Comparison of ENCODE assay signal across 22 cellular contexts in genomic region chr18:22753130-22753831, GRCh38.
"Had no signal": no experiment of that assay in that cellular context is flagged by ENCODE, and none has a peak within 500 bp of the region (broad histone marks: within the 10 kb centered on the region; RNA-seq: fewer than 3 reads in every experiment).

No MANE protein-coding gene starts in this region.

- H3K27ac ChIP-seq: ascending aorta, sigmoid colon, stomach, thyroid gland, upper lobe of right lung had no signal

- ATAC-seq: activated CD4-positive, alpha-beta T cell treated with anti-CD3 and anti-CD28 coated beads for 36 hours; left lobe of liver; mucosa of descending colon; stimulated activated naive B cell treated with anti-CD40 and anti-IgM and Interleukin-4, amounts not matched to agents 10 μg/mL and 1 μg/mL and 100 μg/mL, for 72 hours; upper lobe of right lung had no signal

- H3K27me3 ChIP-seq: ascending aorta, sigmoid colon, stomach, thyroid gland, upper lobe of right lung had no signal

- H3K4me1 ChIP-seq: ascending aorta, sigmoid colon, thyroid gland, upper lobe of right lung had no signal

- H3K36me3 Mint-ChIP-seq: activated naive CD4-positive, alpha-beta T cell treated with anti-CD3 and anti-CD28 coated beads, Interleukin-2, amount 10 ng/mL, durations not matched to agents 7 days and 5 days; activated naive CD8-positive, alpha-beta T cell treated with anti-CD3 and anti-CD28 coated beads, Interleukin-2, amount 10 ng/mL, durations not matched to agents 7 days and 5 days; brain had no signal

- H3K4me3 Mint-ChIP-seq: activated CD4-positive, alpha-beta T cell treated with anti-CD3 and anti-CD28 coated beads for 36 hours; activated naive CD4-positive, alpha-beta T cell treated with anti-CD3 and anti-CD28 coated beads, Interleukin-2, amount 10 ng/mL, durations not matched to agents 7 days and 5 days; activated naive CD8-positive, alpha-beta T cell treated with anti-CD3 and anti-CD28 coated beads, Interleukin-2, amount 10 ng/mL, durations not matched to agents 7 days and 5 days; brain; nephron; stimulated activated naive B cell treated with anti-CD40 and anti-IgM and Interleukin-4, amounts not matched to agents 10 μg/mL and 1 μg/mL and 100 μg/mL, for 72 hours; T-helper 2 cell treated with Interferon-gamma antibody and Interleukin-4, amounts not matched to agents 5 μg/mL and 100 μg/mL, for 36 hours had no signal

- H3K4me1 Mint-ChIP-seq: activated CD4-positive, alpha-beta T cell treated with anti-CD3 and anti-CD28 coated beads for 36 hours; activated naive CD4-positive, alpha-beta T cell treated with anti-CD3 and anti-CD28 coated beads, Interleukin-2, amount 10 ng/mL, durations not matched to agents 7 days and 5 days; activated naive CD8-positive, alpha-beta T cell treated with anti-CD3 and anti-CD28 coated beads, Interleukin-2, amount 10 ng/mL, durations not matched to agents 7 days and 5 days; brain; nephron; stimulated activated naive B cell treated with anti-CD40 and anti-IgM and Interleukin-4, amounts not matched to agents 10 μg/mL and 1 μg/mL and 100 μg/mL, for 72 hours had no signal

- H3K9me3 Mint-ChIP-seq: activated naive CD4-positive, alpha-beta T cell treated with anti-CD3 and anti-CD28 coated beads, Interleukin-2, amount 10 ng/mL, durations not matched to agents 7 days and 5 days; nephron; T-helper 2 cell treated with Interferon-gamma antibody and Interleukin-4, amounts not matched to agents 5 μg/mL and 100 μg/mL, for 36 hours had no signal

- H3K4me3 ChIP-seq: ascending aorta, mucosa of descending colon, sigmoid colon, stomach, thyroid gland, upper lobe of right lung had no signal

- H3K27ac Mint-ChIP-seq: activated CD4-positive, alpha-beta T cell treated with anti-CD3 and anti-CD28 coated beads for 36 hours; activated naive CD4-positive, alpha-beta T cell treated with anti-CD3 and anti-CD28 coated beads, Interleukin-2, amount 10 ng/mL, durations not matched to agents 7 days and 5 days; activated naive CD8-positive, alpha-beta T cell treated with anti-CD3 and anti-CD28 coated beads, Interleukin-2, amount 10 ng/mL, durations not matched to agents 7 days and 5 days; brain; nephron; stimulated activated naive B cell treated with anti-CD40 and anti-IgM and Interleukin-4, amounts not matched to agents 10 μg/mL and 1 μg/mL and 100 μg/mL, for 72 hours; T-helper 2 cell treated with Interferon-gamma antibody and Interleukin-4, amounts not matched to agents 5 μg/mL and 100 μg/mL, for 36 hours had no signal

- H3K9me3 ChIP-seq: ascending aorta, mucosa of descending colon, sigmoid colon, stomach, thyroid gland, upper lobe of right lung had no signal

- DNase-seq: activated CD4-positive, alpha-beta T cell treated with anti-CD3 and anti-CD28 coated beads for 36 hours; activated CD4-positive, CD25-positive, alpha-beta regulatory T cell; activated effector memory CD4-positive, alpha-beta T cell treated with Interleukin-2 at 50 U/mL for 16 hours; activated naive CD4-positive, alpha-beta T cell treated with anti-CD3 and anti-CD28 coated beads, Interleukin-2, amount 10 ng/mL, durations not matched to agents 7 days and 5 days; activated naive CD8-positive, alpha-beta T cell treated with anti-CD3 and anti-CD28 coated beads, Interleukin-2, amount 10 ng/mL, durations not matched to agents 7 days and 5 days; activated T-cell treated with anti-CD3 and anti-CD28 coated beads for 4 hours; caudate nucleus; head of caudate nucleus; mucosa of descending colon; sigmoid colon; stimulated activated CD4-positive, alpha-beta T cell treated with anti-CD3 and anti-CD28 coated beads, Interleukin-15, amount 100 ng/mL, for 24 hours; stimulated activated CD4-positive, alpha-beta T cell treated with anti-CD3 and anti-CD28 coated beads, Interleukin-2, amount 100 ng/mL, for 24 hours; stimulated activated naive B cell treated with anti-CD40 and anti-IgM and Interleukin-4, amounts not matched to agents 10 μg/mL and 1 μg/mL and 100 μg/mL, for 72 hours; stomach; T-helper 1 cell; thyroid gland; upper lobe of right lung had no signal

- H3K36me3 ChIP-seq: ascending aorta, sigmoid colon, stomach, thyroid gland, upper lobe of right lung had no signal
